ENCODE assay signal across 1 cellular context in genomic region chr3:4350789-4351163, GRCh38.
TF ChIP-seq lines count a peak whose summit lies in the region.

No MANE protein-coding gene starts in this region.

TF ChIP-seq in K562, 482 proteins besides CTCF, POLR2A, EP300 and RAD21 (continued from another document and continues in another):
- TF ChIP-seq SFPQ (IDR thresholded peaks at IDR 0.05; ENCODE audit: low read depth, low read length) (no peak), KLF10 (CRISPR knock-in tag; IDR thresholded peaks at IDR 0.05) (no peak), SOX6 (IDR thresholded peaks at IDR 0.05) (no peak), HSF4 (CRISPR knock-in tag; IDR thresholded peaks at IDR 0.05; ENCODE audit: borderline replicate concordance) (no peak), ZNF121 (CRISPR knock-in tag; conservative IDR thresholded peaks at IDR 0.05) (no peak), ZNF184 (CRISPR knock-in tag; IDR thresholded peaks at IDR 0.05) (no peak), MTA2 (IDR thresholded peaks at IDR 0.05; ENCODE audit: low read depth) (peak; percentile 19; the same call in 1 of the 2 replicates), ZNF318 (IDR thresholded peaks at IDR 0.05; ENCODE audit: borderline replicate concordance in 1 of 2, low read depth in 1 of 2) (0 out of 4 replicates have a peak, but pooled peaks of 1 of the 2 experiments have one; percentile 11), NR4A1 (CRISPR knock-in tag; IDR thresholded peaks at IDR 0.05) (no peak), NR4A1 (tag; IDR thresholded peaks at IDR 0.05) (no peak), OTX1 (CRISPR knock-in tag; IDR thresholded peaks at IDR 0.05) (no peak), ZBTB40 (IDR thresholded peaks at IDR 0.05) (peak; percentile 19; the same call in 1 of the 2 replicates), ZBTB40 (CRISPR knock-in tag; IDR thresholded peaks at IDR 0.05) (no peak), SETDB1 (IDR thresholded peaks at IDR 0.05; ENCODE audit: low read length) (no peak), CREB3L1 (IDR thresholded peaks at IDR 0.05; ENCODE audit: borderline replicate concordance, low read depth) (no peak), PRMT5 (CRISPR knock-in tag; IDR thresholded peaks at IDR 0.05) (no peak), ELF2 (CRISPR knock-in tag; IDR thresholded peaks at IDR 0.05) (no peak), TSC22D4 (tag; IDR thresholded peaks at IDR 0.05) (no peak)
- TF ChIP-seq, protein P1, sequence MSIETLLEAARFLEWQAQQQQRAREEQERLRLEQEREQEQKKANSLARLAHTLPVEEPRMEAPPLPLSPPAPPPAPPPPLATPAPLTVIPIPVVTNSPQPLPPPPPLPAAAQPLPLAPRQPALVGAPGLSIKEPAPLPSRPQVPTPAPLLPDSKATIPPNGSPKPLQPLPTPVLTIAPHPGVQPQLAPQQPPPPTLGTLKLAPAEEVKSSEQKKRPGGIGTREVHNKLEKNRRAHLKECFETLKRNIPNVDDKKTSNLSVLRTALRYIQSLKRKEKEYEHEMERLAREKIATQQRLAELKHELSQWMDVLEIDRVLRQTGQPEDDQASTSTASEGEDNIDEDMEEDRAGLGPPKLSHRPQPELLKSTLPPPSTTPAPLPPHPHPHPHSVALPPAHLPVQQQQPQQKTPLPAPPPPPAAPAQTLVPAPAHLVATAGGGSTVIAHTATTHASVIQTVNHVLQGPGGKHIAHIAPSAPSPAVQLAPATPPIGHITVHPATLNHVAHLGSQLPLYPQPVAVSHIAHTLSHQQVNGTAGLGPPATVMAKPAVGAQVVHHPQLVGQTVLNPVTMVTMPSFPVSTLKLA (conservative IDR thresholded peaks at IDR 0.05), result no peak
- TF ChIP-seq, protein P2, sequence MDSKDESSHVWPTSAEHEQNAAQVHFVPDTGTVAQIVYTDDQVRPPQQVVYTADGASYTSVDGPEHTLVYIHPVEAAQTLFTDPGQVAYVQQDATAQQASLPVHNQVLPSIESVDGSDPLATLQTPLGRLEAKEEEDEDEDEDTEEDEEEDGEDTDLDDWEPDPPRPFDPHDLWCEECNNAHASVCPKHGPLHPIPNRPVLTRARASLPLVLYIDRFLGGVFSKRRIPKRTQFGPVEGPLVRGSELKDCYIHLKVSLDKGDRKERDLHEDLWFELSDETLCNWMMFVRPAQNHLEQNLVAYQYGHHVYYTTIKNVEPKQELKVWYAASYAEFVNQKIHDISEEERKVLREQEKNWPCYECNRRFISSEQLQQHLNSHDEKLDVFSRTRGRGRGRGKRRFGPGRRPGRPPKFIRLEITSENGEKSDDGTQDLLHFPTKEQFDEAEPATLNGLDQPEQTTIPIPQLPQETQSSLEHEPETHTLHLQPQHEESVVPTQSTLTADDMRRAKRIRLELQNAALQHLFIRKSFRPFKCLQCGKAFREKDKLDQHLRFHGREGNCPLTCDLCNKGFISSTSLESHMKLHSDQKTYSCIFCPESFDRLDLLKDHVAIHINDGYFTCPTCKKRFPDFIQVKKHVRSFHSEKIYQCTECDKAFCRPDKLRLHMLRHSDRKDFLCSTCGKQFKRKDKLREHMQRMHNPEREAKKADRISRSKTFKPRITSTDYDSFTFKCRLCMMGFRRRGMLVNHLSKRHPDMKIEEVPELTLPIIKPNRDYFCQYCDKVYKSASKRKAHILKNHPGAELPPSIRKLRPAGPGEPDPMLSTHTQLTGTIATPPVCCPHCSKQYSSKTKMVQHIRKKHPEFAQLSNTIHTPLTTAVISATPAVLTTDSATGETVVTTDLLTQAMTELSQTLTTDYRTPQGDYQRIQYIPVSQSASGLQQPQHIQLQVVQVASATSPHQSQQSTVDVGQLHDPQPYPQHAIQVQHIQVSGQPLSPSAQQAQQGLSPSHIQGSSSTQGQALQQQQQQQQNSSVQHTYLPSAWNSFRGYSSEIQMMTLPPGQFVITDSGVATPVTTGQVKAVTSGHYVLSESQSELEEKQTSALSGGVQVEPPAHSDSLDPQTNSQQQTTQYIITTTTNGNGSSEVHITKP (IDR thresholded peaks at IDR 0.05; ENCODE audit: partially characterized antibody), result peak; percentile 50
- TF ChIP-seq, protein P3, sequence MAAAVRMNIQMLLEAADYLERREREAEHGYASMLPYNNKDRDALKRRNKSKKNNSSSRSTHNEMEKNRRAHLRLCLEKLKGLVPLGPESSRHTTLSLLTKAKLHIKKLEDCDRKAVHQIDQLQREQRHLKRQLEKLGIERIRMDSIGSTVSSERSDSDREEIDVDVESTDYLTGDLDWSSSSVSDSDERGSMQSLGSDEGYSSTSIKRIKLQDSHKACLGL (CRISPR knock-in tag; IDR thresholded peaks at IDR 0.05; ENCODE audit: borderline replicate concordance, poor library complexity, severe bottlenecking), result no peak
- TF ChIP-seq, protein P4, sequence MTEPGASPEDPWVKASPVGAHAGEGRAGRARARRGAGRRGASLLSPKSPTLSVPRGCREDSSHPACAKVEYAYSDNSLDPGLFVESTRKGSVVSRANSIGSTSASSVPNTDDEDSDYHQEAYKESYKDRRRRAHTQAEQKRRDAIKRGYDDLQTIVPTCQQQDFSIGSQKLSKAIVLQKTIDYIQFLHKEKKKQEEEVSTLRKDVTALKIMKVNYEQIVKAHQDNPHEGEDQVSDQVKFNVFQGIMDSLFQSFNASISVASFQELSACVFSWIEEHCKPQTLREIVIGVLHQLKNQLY (CRISPR knock-in tag; conservative IDR thresholded peaks at IDR 0.05), result no peak
